ENCODE assay signal across 22 cellular contexts in the genomic region with DNA sequence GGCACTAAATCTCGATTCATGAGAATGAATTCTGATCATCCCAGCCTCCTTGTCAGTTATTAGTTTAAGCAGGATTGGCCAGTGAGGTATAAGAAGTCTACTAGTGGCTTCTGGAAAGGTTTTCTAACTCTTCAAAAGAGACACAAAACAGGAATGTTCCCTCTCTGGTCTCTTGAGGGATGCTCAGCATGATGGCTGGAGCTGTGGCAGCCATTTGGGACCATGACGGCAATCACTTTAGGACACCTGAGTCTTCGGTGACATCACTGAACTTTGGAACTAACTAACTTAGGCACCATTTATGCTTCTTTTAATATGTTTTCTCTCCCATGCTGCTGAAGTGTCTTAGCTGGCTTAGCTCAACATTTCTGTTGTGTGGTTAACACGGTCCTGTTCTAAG.
"Had no signal": no experiment of that assay in that cellular context is flagged by ENCODE, and none has a peak within 500 bp of the region (broad histone marks: within the 10 kb centered on the region; RNA-seq: fewer than 3 reads in every experiment).

No MANE protein-coding gene starts in this region.

- H3K36me3 ChIP-seq: left ventricle myocardium inferior, neural progenitor cell, neutrophil, ovary, right atrium auricular region, tibial nerve, uterus had no signal

- DNase-seq: islet precursor cell; left ventricle myocardium inferior; mesendoderm; naive B cell; natural killer cell; nephron progenitor cell; ovary; stimulated activated CD4-positive, alpha-beta T cell treated with anti-CD3 and anti-CD28 coated beads, Interleukin-1b, Interleukin-23, amount 100 ng/mL, for 48 hours; stimulated activated CD4-positive, alpha-beta T cell treated with anti-CD3 and anti-CD28 coated beads, Interleukin-2, amount 100 ng/mL, for 48 hours; stimulated activated CD4-positive, alpha-beta T cell treated with anti-CD3 and anti-CD28 coated beads, Interleukin-4, amount 100 ng/mL, for 4 hours; stimulated activated naive CD4-positive, alpha-beta T cell treated with Interleukin-2 at 50 U/mL for 16 hours; stimulated activated naive CD8-positive, alpha-beta T cell treated with anti-CD3 and anti-CD28 coated beads, Interleukin-15, amount 100 ng/mL, for 72 hours; substantia nigra had no signal

- H3K4me1 ChIP-seq: neural progenitor cell, tibial nerve, uterus had no signal

- H2AFZ ChIP-seq: hepatocyte, neural progenitor cell had no signal

- H3K4me2 ChIP-seq: hepatocyte, neural progenitor cell, smooth muscle cell had no signal

- H3K27ac ChIP-seq: hepatocyte, left ventricle myocardium inferior, neural progenitor cell, neutrophil, ovary, right atrium auricular region, tibial nerve, uterus had no signal

- H3K9me3 ChIP-seq: left ventricle myocardium inferior, neutrophil, ovary, uterus had no signal

- H3K9ac ChIP-seq: neural progenitor cell had no signal

- ATAC-seq: natural killer cell; stimulated activated memory B cell treated with anti-CD40 and anti-IgM and Interleukin-4, amounts not matched to agents 10 μg/mL and 1 μg/mL and 100 μg/mL, for 72 hours; stimulated activated naive CD8-positive, alpha-beta T cell treated with anti-CD3 and anti-CD28 coated beads, Interleukin-15, amount 100 ng/mL, for 72 hours had no signal

- H3K27me3 ChIP-seq: hepatocyte, neural progenitor cell, ovary, right atrium auricular region, tibial nerve, uterus had no signal

- H3K4me3 ChIP-seq: hepatocyte, left ventricle myocardium inferior, lung, neural progenitor cell, ovary, right atrium auricular region, smooth muscle cell, tibial nerve, uterus had no signal

- H3K79me2 ChIP-seq: hepatocyte had no signal
